In genomic region chr5:125440905-125441304, GRCh38 we compare ENCODE assay signal across 23 cellular contexts.
"Had no signal": no experiment of that assay in that cellular context is flagged by ENCODE, and none has a peak within 500 bp of the region (broad histone marks: within the 10 kb centered on the region; RNA-seq: fewer than 3 reads in every experiment).

No MANE protein-coding gene starts in this region.

- H3K4me1 ChIP-seq: colonic mucosa had no signal

- H3K27me3 ChIP-seq: colonic mucosa had no signal

- FAIRE-seq: TTC549 had no signal

- ATAC-seq: activated CD8-positive, alpha-beta memory T cell treated with anti-CD3 and anti-CD28 coated beads, Interleukin-2, amount 10 ng/mL, durations not matched to agents 7 days and 5 days; PC-3; T-helper 17 cell had no signal

- H3K36me3 ChIP-seq: colonic mucosa had no signal

- H3K27ac ChIP-seq: colonic mucosa had no signal

- H3K4me3 ChIP-seq: colonic mucosa had no signal

- DNase-seq: activated B cell treated with CpG ODN at 0.5 μM for 24 hours; activated CD4-positive, alpha-beta T cell treated with anti-CD3 and anti-CD28 coated beads for 1 hour; activated CD4-positive, alpha-beta T cell treated with anti-CD3 and anti-CD28 coated beads, Interleukin-2, amount 10 ng/mL, durations not matched to agents 24 days and 14 days; activated CD4-positive, alpha-beta T cell treated with anti-CD3 and anti-CD28 coated beads, Interleukin-2, amount 50 U/mL, for 48 hours; activated CD8-positive, alpha-beta memory T cell treated with anti-CD3 and anti-CD28 coated beads, Interleukin-2, amount 10 ng/mL, durations not matched to agents 7 days and 5 days; activated effector memory CD4-positive, alpha-beta T cell treated with anti-CD3 and anti-CD28 coated beads, Interleukin-2, amount 50 U/mL, for 16 hours; activated naive CD4-positive, alpha-beta T cell treated with anti-CD3 and anti-CD28 coated beads for 36 hours; activated T-cell treated with anti-CD3 and anti-CD28 coated beads, Interleukin-2, amount 50 U/mL, for 24 hours; caudate nucleus; colonic mucosa; NCI-H1105; NCI-H1436; NCI-H1694 treated with DMSO at 0.1 percent for 48 hours; NCI-H2029 treated with DMSO at 0.1 percent for 48 hours; NCI-H345; NCI-H510A; NCI-H526 treated with DMSO at 0.1 percent for 48 hours; NCI-H82; PC-3; SIG-M5; T-helper 17 cell; T-helper 9 cell had no signal

- H3K9me3 ChIP-seq: colonic mucosa had no signal
